Comparison of ENCODE assay signal across 34 cellular contexts in genomic region chr5:4043135-4043534, GRCh38.
"Had no signal": no experiment of that assay in that cellular context is flagged by ENCODE, and none has a peak within 500 bp of the region (broad histone marks: within the 10 kb centered on the region; RNA-seq: fewer than 3 reads in every experiment).

No MANE protein-coding gene starts in this region.

- H3K4me3 ChIP-seq: ascending aorta, cardiac muscle cell, K562, Peyer's patch, SJSA1 had no signal

- H3K27me3 ChIP-seq: ascending aorta, cardiac muscle cell, Peyer's patch, SJSA1 had no signal

- FAIRE-seq: K562 had no signal

- H3K27ac Mint-ChIP-seq: activated naive CD4-positive, alpha-beta T cell treated with anti-CD3 and anti-CD28 coated beads, Interleukin-2, amount 50 U/mL, for 24 hours; activated naive CD8-positive, alpha-beta T cell treated with anti-CD3 and anti-CD28 coated beads, Interleukin-2, amount 10 ng/mL, durations not matched to agents 7 days and 5 days had no signal

- H3K4me2 ChIP-seq: SK-N-SH had no signal

- DNase-seq: activated CD4-positive, alpha-beta T cell treated with anti-CD3 and anti-CD28 coated beads for 1 hour; activated CD4-positive, alpha-beta T cell treated with anti-CD3 and anti-CD28 coated beads for 48 hours; activated CD4-positive, alpha-beta T cell treated with anti-CD3 and anti-CD28 coated beads, Interleukin-2, amount 50 U/mL, for 48 hours; activated CD4-positive, CD25-positive, alpha-beta regulatory T cell; activated CD8-positive, alpha-beta memory T cell treated with anti-CD3 and anti-CD28 coated beads, Interleukin-2, amount 50 U/mL, for 4 hours; activated effector memory CD4-positive, alpha-beta T cell treated with Interleukin-2 at 50 U/mL for 16 hours; activated naive CD8-positive, alpha-beta T cell treated with anti-CD3 and anti-CD28 coated beads, Interleukin-2, amount 10 ng/mL, durations not matched to agents 7 days and 5 days; activated T-cell treated with anti-CD3 and anti-CD28 coated beads for 4 hours; activated T-cell treated with anti-CD3 and anti-CD28 coated beads, Interleukin-2, amount 50 U/mL, for 4 hours; amygdala; NCI-H1092 treated with DMSO at 0.1 percent for 48 hours; NCI-H1417; NCI-H146; NCI-H187; NCI-H2029 treated with DMSO at 0.1 percent for 48 hours; NCI-H2107; NCI-H2171; NCI-H510A; NCI-H526; NCI-H748 treated with DMSO at 0.1 percent for 48 hours; NK-92 treated with Interleukin-12 subunit alpha and Interleukin-12 subunit beta, amount 100 ng/mL, for 24 hours; PC-3; Peyer's patch; RPMI8226; SHP77 treated with DMSO at 0.1 percent for 48 hours; SK-N-SH; T-helper 9 cell had no signal

- H3K27ac ChIP-seq: cardiac muscle cell, Peyer's patch, SJSA1, VCaP had no signal

- H3K4me3 Mint-ChIP-seq: activated naive CD4-positive, alpha-beta T cell treated with anti-CD3 and anti-CD28 coated beads, Interleukin-2, amount 50 U/mL, for 24 hours; activated naive CD8-positive, alpha-beta T cell treated with anti-CD3 and anti-CD28 coated beads, Interleukin-2, amount 10 ng/mL, durations not matched to agents 7 days and 5 days; activated T-cell treated with anti-CD3 and anti-CD28 coated beads, Interleukin-2, amount 50 U/mL, for 4 hours; activated T-helper 1 cell treated with anti-CD3 and anti-CD28 coated beads, Interleukin-12 subunit alpha, Interleukin-12 subunit beta, Interleukin-2, Interleukin-4 antibody, amounts not matched to agents 30 ng/mL and 10 ng/mL and 1 ng/mL, durations not matched to agents 14 hours and 24 hours and 36 hours had no signal

- H3K27me3 Mint-ChIP-seq: activated naive CD4-positive, alpha-beta T cell treated with anti-CD3 and anti-CD28 coated beads, Interleukin-2, amount 50 U/mL, for 24 hours; activated naive CD8-positive, alpha-beta T cell treated with anti-CD3 and anti-CD28 coated beads, Interleukin-2, amount 10 ng/mL, durations not matched to agents 7 days and 5 days had no signal

- ATAC-seq: activated T-cell treated with anti-CD3 and anti-CD28 coated beads, Interleukin-2, amount 50 U/mL, for 4 hours; K562; PC-3 had no signal

- H3K9me3 Mint-ChIP-seq: activated naive CD4-positive, alpha-beta T cell treated with anti-CD3 and anti-CD28 coated beads, Interleukin-2, amount 50 U/mL, for 24 hours had no signal

- H3K36me3 ChIP-seq: ascending aorta, cardiac muscle cell, Peyer's patch, SJSA1 had no signal

- H3K9ac ChIP-seq: SK-N-SH had no signal

- H3K36me3 Mint-ChIP-seq: activated naive CD8-positive, alpha-beta T cell treated with anti-CD3 and anti-CD28 coated beads, Interleukin-2, amount 10 ng/mL, durations not matched to agents 7 days and 5 days had no signal

- H3K4me1 ChIP-seq: Peyer's patch, SJSA1 had no signal

- H3K9me3 ChIP-seq: ascending aorta, Peyer's patch, SK-N-SH had no signal
